ENCODE assay signal across 15 cellular contexts in genomic region chr5:78500028-78500427, GRCh38.
"Had no signal": no experiment of that assay in that cellular context is flagged by ENCODE, and none has a peak within 500 bp of the region (broad histone marks: within the 10 kb centered on the region; RNA-seq: fewer than 3 reads in every experiment).

No MANE protein-coding gene starts in this region.

- H3K9me3 Mint-ChIP-seq: activated naive CD4-positive, alpha-beta T cell treated with anti-CD3 and anti-CD28 coated beads, Interleukin-2, amount 50 U/mL, for 72 hours; activated T-cell treated with anti-CD3 and anti-CD28 coated beads, Interleukin-2, amount 50 U/mL, for 72 hours had no signal

- H3K9me3 ChIP-seq: tibial artery had no signal

- H3K27ac ChIP-seq: foreskin keratinocyte, tibial artery, WERI-Rb-1 had no signal

- H3K27me3 ChIP-seq: foreskin keratinocyte, tibial artery had no signal

- H3K4me3 Mint-ChIP-seq: activated T-cell treated with anti-CD3 and anti-CD28 coated beads, Interleukin-2, amount 50 U/mL, for 72 hours had no signal

- H3K4me3 ChIP-seq: tibial artery had no signal

- DNase-seq: activated CD4-positive, alpha-beta T cell treated with anti-CD3 and anti-CD28 coated beads for 1 hour; activated CD4-positive, alpha-beta T cell treated with anti-CD3 and anti-CD28 coated beads, Interleukin-2, amount 50 U/mL, for 4 hours; activated gamma-delta T cell; activated T-cell treated with anti-CD3 and anti-CD28 coated beads, Interleukin-2, amount 50 U/mL, for 72 hours; amniotic stem cell; caudate nucleus; foreskin keratinocyte; glutamatergic neuron; hypothalamus; stimulated activated CD4-positive, alpha-beta T cell treated with anti-CD3 and anti-CD28 coated beads, Interleukin-2, amount 100 ng/mL, for 24 hours; stimulated activated naive CD4-positive, alpha-beta T cell treated with Interleukin-2 at 50 U/mL for 16 hours; SW 1271; tibial artery; WERI-Rb-1 had no signal

- ATAC-seq: activated naive CD4-positive, alpha-beta T cell treated with anti-CD3 and anti-CD28 coated beads, Interleukin-2, amount 50 U/mL, for 72 hours; activated T-cell treated with anti-CD3 and anti-CD28 coated beads, Interleukin-2, amount 50 U/mL, for 72 hours; foreskin keratinocyte had no signal

- H3K27ac Mint-ChIP-seq: activated naive CD4-positive, alpha-beta T cell treated with anti-CD3 and anti-CD28 coated beads, Interleukin-2, amount 50 U/mL, for 72 hours; activated T-cell treated with anti-CD3 and anti-CD28 coated beads, Interleukin-2, amount 50 U/mL, for 72 hours had no signal

- H3K36me3 Mint-ChIP-seq: activated naive CD4-positive, alpha-beta T cell treated with anti-CD3 and anti-CD28 coated beads, Interleukin-2, amount 50 U/mL, for 72 hours had no signal

- H3K36me3 ChIP-seq: tibial artery, WERI-Rb-1 had no signal
